ENCODE assay signal across 8 cellular contexts in genomic region chr7:6446977-6447588, GRCh38. TPM values are rescaled to one million over a fixed set of nuclear protein-coding genes. Genes with fewer than 3 reads are reported as not detected.
DNase-seq lines count a peak whose midpoint lies in the region; ATAC-seq and TF ChIP-seq lines count a peak whose summit lies in the region.

No MANE protein-coding gene starts in this region.

- no peaks in the 10 kb centered on the region for H3K27me3 Mint-ChIP-seq in CD4-positive, alpha-beta T cell

- no peaks in the 10 kb centered on the region for H3K27me3 ChIP-seq in CD4-positive, alpha-beta T cell (ENCODE audit: control insufficient read depth, insufficient read depth, low read length)
- H3K27me3 ChIP-seq in thoracic aorta (replicated peaks; ENCODE audit: insufficient read depth), result no peaks in the 10 kb centered on the region

- H3K27ac ChIP-seq in CD4-positive, alpha-beta T cell (ENCODE audit: low read depth, low read length), result peak overlapping the region; percentile 73
- peak overlapping the region; percentile 81 for H3K27ac ChIP-seq in thoracic aorta

- peaks cover 44% of the 10 kb centered on the region for H3K4me1 Mint-ChIP-seq in CD4-positive, alpha-beta T cell (ENCODE audit: low read depth)

- peaks cover 46% of the 10 kb centered on the region for H3K36me3 Mint-ChIP-seq in CD4-positive, alpha-beta T cell (ENCODE audit: low read depth)

- H3K4me3 Mint-ChIP-seq in CD4-positive, alpha-beta T cell, result peak overlapping the region; percentile 99

- H3K4me1 ChIP-seq in thoracic aorta (ENCODE audit: control insufficient read depth in 1 of 2, low read depth in 2 of 2), result peaks cover 6 to 8% of the 10 kb centered on the region in 2 donors

- intact Hi-C loops in CD4-positive, alpha-beta T cell (cut with DNase I, micrococcal nuclease), result loop anchor here in 1 of 2 experiments (5.0 kb wide), 2 partner anchors 175 to 1755 kb away; partner anchors contain the start of gene CYTH3

- H3K27ac Mint-ChIP-seq in CD4-positive, alpha-beta T cell, result peak overlapping the region; percentile 99

- TF ChIP-seq CTCF in CD4-positive, alpha-beta T cell (IDR thresholded peaks at IDR 0.05), result no peak
- TF ChIP-seq CTCF in thoracic aorta (IDR thresholded peaks at IDR 0.05), result no peak

- CTCF ChIA-PET in CD4-positive, alpha-beta T cell (lab: Charles Lee), result interaction anchor here (1.2 to 3.4 kb wide), 2 partner anchors 9 to 143 kb away, joined by 3 to 11 read pairs; partner anchors contain the start of gene INTS15

- peak in 8 of 10 experiments; percentile 7 to 39 (median 11) for DNase-seq in CD4-positive, alpha-beta T cell
- DNase-seq in NCI-H526 treated with DMSO at 0.1 percent for 48 hours (lab: John Stamatoyannopoulos, UW) (peak; percentile 47), erythroblast (lab: John Stamatoyannopoulos, UW) (peak; percentile 80 to 81), mucosa of gallbladder (ENCODE audit: low spot score) (peak; percentile 70), thoracic aorta (ENCODE audit: low spot score) (peak; percentile 45)
- peak; percentile 25 for DNase-seq in activated CD8-positive, alpha-beta memory T cell treated with anti-CD3 and anti-CD28 coated beads, Interleukin-2, amount 50 U/mL, for 4 hours

- peak; percentile 18 for ATAC-seq in CD4-positive, alpha-beta T cell (ENCODE audit: poor library complexity)
- peak; percentile 26 for ATAC-seq in GM19452 (IDR thresholded peaks at IDR 0.05; ENCODE audit: unreplicated experiment)
- ATAC-seq in HG03521 (IDR thresholded peaks at IDR 0.05; ENCODE audit: unreplicated experiment), result peak; percentile 29
- ATAC-seq in thoracic aorta (ENCODE audit: insufficient number of reproducible peaks, low FRiP score, low read depth), result no peak

- no peaks in the 10 kb centered on the region for H3K9me3 ChIP-seq in CD4-positive, alpha-beta T cell (ENCODE audit: control insufficient read depth, low read length)
- H3K9me3 ChIP-seq in thoracic aorta, result no peaks in the 10 kb centered on the region

- TF ChIP-seq POLR2A in erythroblast (IDR thresholded peaks at IDR 0.05; ENCODE audit: low read length), result no peak

- H3K4me3 ChIP-seq in thoracic aorta, result peak overlapping the region; percentile 86

- POLR2A ChIA-PET in CD4-positive, alpha-beta T cell (lab: Charles Lee), result interaction anchor here (0.6 to 3.4 kb wide), 9 partner anchors 9 to 666 kb away, joined by 3 to 50 read pairs (median 4); partner anchors contain the start of genes INTS15 and RNF216

- no peaks in the 10 kb centered on the region for H3K36me3 ChIP-seq in thoracic aorta

- H3K9me3 Mint-ChIP-seq in CD4-positive, alpha-beta T cell, result no peaks in the 10 kb centered on the region

RNA-seq across cellular contexts. Expression of gene DAGLB, which starts 0.7 kb away (rescaled TPM):
- total RNA-seq in CD4-positive, alpha-beta T cell, result 10 to 100 TPM; 22.0 to 22.9 TPM
- total RNA-seq in mucosa of gallbladder, result 28.8 TPM
- 10 to 100 TPM; 16.5 to 28.6 TPM for total RNA-seq in thoracic aorta

RNA-seq across cellular contexts. Expression of gene KDELR2, which starts 36.9 kb away (rescaled TPM):
- total RNA-seq in CD4-positive, alpha-beta T cell, result 10 to 100 TPM; 29.6 to 29.7 TPM
- total RNA-seq in mucosa of gallbladder (188 TPM), thoracic aorta (100 to 1,000 TPM; 105 to 123 TPM)

Comparison
In these comparisons a context has a peak if more than half of its experiments do, and no peak if none do; other contexts are left out.
1. DNase-seq: peak in every context shown above with its lines; median percentile 80 in erythroblast; 70 in mucosa of gallbladder; 47 in NCI-H526 treated with DMSO at 0.1 percent for 48 hours; 45 in thoracic aorta; 25 in activated CD8-positive, alpha-beta memory T cell treated with anti-CD3 and anti-CD28 coated beads, Interleukin-2, amount 50 U/mL, for 4 hours; 11 in CD4-positive, alpha-beta T cell.